In genomic region chr2:28357948-28358667, GRCh38 we compare ENCODE assay signal across 14 cellular contexts. TPM values are rescaled to one million over a fixed set of nuclear protein-coding genes. Genes with fewer than 3 reads are reported as not detected.
A peak's percentile ranks its signal among the peaks of the same experiment; 100 is the strongest.
DNase-seq lines count a peak whose midpoint lies in the region; ATAC-seq and TF ChIP-seq lines count a peak whose summit lies in the region.
"Had no signal": no experiment of that assay in that cellular context is flagged by ENCODE, and none has a peak within 500 bp of the region (broad histone marks: within the 10 kb centered on the region; RNA-seq: fewer than 3 reads in every experiment).

No MANE protein-coding gene starts in this region.

- DNase-seq in T-helper 2 cell treated with Interferon-gamma antibody and Interleukin-4, amounts not matched to agents 5 μg/mL and 100 μg/mL, for 36 hours (ENCODE audit: low spot score) = no peak
- DNase-seq in T-helper 2 cell (no peak), NB4 (ENCODE audit: low read depth) (peak; percentile 85), osteoblast (ENCODE audit: insufficient read length, low spot score, missing footprints) (peak; percentile 80), HAP-1 (ENCODE audit: low spot score in 2 of 2) (no peak), erythroblast (lab: John Stamatoyannopoulos, UW) (no peak)
- DNase-seq in activated naive CD8-positive, alpha-beta T cell treated with anti-CD3 and anti-CD28 coated beads, Interleukin-2, amount 50 U/mL, for 24 hours = no peak
- DNase-seq: 8988T, amniotic stem cell, Calu3, HCEC 1CT, NCI-H226 had no signal

- H3K27me3 ChIP-seq in osteoblast (ENCODE audit: insufficient read depth, low read length) (no peaks in the 10 kb centered on the region), HAP-1 (ENCODE audit: low read depth) (no peaks in the 10 kb centered on the region)
- H3K27me3 ChIP-seq: suprapubic skin had no signal

- H3K4me1 ChIP-seq in osteoblast (ENCODE audit: insufficient read depth, low read length) (peaks cover 44% of the 10 kb centered on the region), HAP-1 (no peaks in the 10 kb centered on the region)

- H3K4me1 Mint-ChIP-seq in T-helper 2 cell treated with Interferon-gamma antibody and Interleukin-4, amounts not matched to agents 5 μg/mL and 100 μg/mL, for 36 hours (ENCODE audit: low read depth) = peaks cover 37% of the 10 kb centered on the region
- H3K4me1 Mint-ChIP-seq in activated naive CD8-positive, alpha-beta T cell treated with anti-CD3 and anti-CD28 coated beads, Interleukin-2, amount 50 U/mL, for 24 hours = peaks cover 67% of the 10 kb centered on the region

- peak overlapping the region; percentile 67 for H3K27ac ChIP-seq in osteoblast (ENCODE audit: low read depth, low read length)
- H3K27ac ChIP-seq: suprapubic skin had no signal

- peak overlapping the region; percentile 26 for H2AFZ ChIP-seq in osteoblast (ENCODE audit: low read length)

- H3K36me3 Mint-ChIP-seq in T-helper 2 cell treated with Interferon-gamma antibody and Interleukin-4, amounts not matched to agents 5 μg/mL and 100 μg/mL, for 36 hours (ENCODE audit: low read depth) = no peaks in the 10 kb centered on the region
- H3K36me3 Mint-ChIP-seq in activated naive CD8-positive, alpha-beta T cell treated with anti-CD3 and anti-CD28 coated beads, Interleukin-2, amount 50 U/mL, for 24 hours (ENCODE audit: low read depth) = peaks cover 5% of the 10 kb centered on the region

- H3K9me3 ChIP-seq in osteoblast (ENCODE audit: low read depth, low read length) = no peaks in the 10 kb centered on the region
- H3K9me3 ChIP-seq in HAP-1 = no peaks in the 10 kb centered on the region
- H3K9me3 ChIP-seq: suprapubic skin had no signal

- no peaks in the 10 kb centered on the region for H3K27me3 Mint-ChIP-seq in T-helper 2 cell treated with Interferon-gamma antibody and Interleukin-4, amounts not matched to agents 5 μg/mL and 100 μg/mL, for 36 hours (ENCODE audit: low read depth)
- peaks cover 2% of the 10 kb centered on the region for H3K27me3 Mint-ChIP-seq in activated naive CD8-positive, alpha-beta T cell treated with anti-CD3 and anti-CD28 coated beads, Interleukin-2, amount 50 U/mL, for 24 hours

- TF ChIP-seq CTCF in NB4 (IDR thresholded peaks at IDR 0.05; ENCODE audit: low read depth, low read length) = no peak
- TF ChIP-seq CTCF in osteoblast (IDR thresholded peaks at IDR 0.05; ENCODE audit: extremely low read depth, low read depth, low read length) = no peak

- H3K4me3 Mint-ChIP-seq in T-helper 2 cell treated with Interferon-gamma antibody and Interleukin-4, amounts not matched to agents 5 μg/mL and 100 μg/mL, for 36 hours = peak overlapping the region; percentile 74
- peak overlapping the region; percentile 70 for H3K4me3 Mint-ChIP-seq in activated naive CD8-positive, alpha-beta T cell treated with anti-CD3 and anti-CD28 coated beads, Interleukin-2, amount 50 U/mL, for 24 hours

- no peaks in the 10 kb centered on the region for H3K79me2 ChIP-seq in osteoblast (ENCODE audit: insufficient read depth, low read length)

- no peaks in the 10 kb centered on the region for H4K20me1 ChIP-seq in osteoblast (ENCODE audit: insufficient read depth, low read length)

- no peak overlapping the region for H3K4me2 ChIP-seq in osteoblast (ENCODE audit: insufficient read depth, low read length)

- peak overlapping the region; percentile 93 for H3K27ac Mint-ChIP-seq in T-helper 2 cell treated with Interferon-gamma antibody and Interleukin-4, amounts not matched to agents 5 μg/mL and 100 μg/mL, for 36 hours
- H3K27ac Mint-ChIP-seq in activated naive CD8-positive, alpha-beta T cell treated with anti-CD3 and anti-CD28 coated beads, Interleukin-2, amount 50 U/mL, for 24 hours = peak overlapping the region; percentile 39

- H3K4me3 ChIP-seq in NB4 (ENCODE audit: low read depth, low read length) = no peak overlapping the region
- no peak overlapping the region for H3K4me3 ChIP-seq in osteoblast (ENCODE audit: insufficient read depth, low read length)
- H3K4me3 ChIP-seq in HAP-1 = no peak overlapping the region
- H3K4me3 ChIP-seq: suprapubic skin had no signal

- no peaks in the 10 kb centered on the region for H3K9me3 Mint-ChIP-seq in T-helper 2 cell treated with Interferon-gamma antibody and Interleukin-4, amounts not matched to agents 5 μg/mL and 100 μg/mL, for 36 hours
- no peaks in the 10 kb centered on the region for H3K9me3 Mint-ChIP-seq in activated naive CD8-positive, alpha-beta T cell treated with anti-CD3 and anti-CD28 coated beads, Interleukin-2, amount 50 U/mL, for 24 hours

- in situ Hi-C loops in HAP-1 (cut with MboI; ENCODE audit: low sequenced_read_pairs) = no loop called here

- no peak for ATAC-seq in activated naive CD8-positive, alpha-beta T cell treated with anti-CD3 and anti-CD28 coated beads, Interleukin-2, amount 50 U/mL, for 24 hours
- no peak for ATAC-seq in HG02763 (IDR thresholded peaks at IDR 0.05; ENCODE audit: unreplicated experiment)

- H3K36me3 ChIP-seq in osteoblast (ENCODE audit: insufficient read depth, low read length) (no peaks in the 10 kb centered on the region), HAP-1 (replicated peaks) (no peaks in the 10 kb centered on the region)
- H3K36me3 ChIP-seq: suprapubic skin had no signal

- no peak for TF ChIP-seq POLR2A in NB4 (IDR thresholded peaks at IDR 0.05; ENCODE audit: extremely low read depth, insufficient read length)
- no peak for TF ChIP-seq POLR2A in erythroblast (IDR thresholded peaks at IDR 0.05; ENCODE audit: low read length)

RNA-seq across cellular contexts. Expression of gene FOSL2, which starts 34.5 kb away (rescaled TPM):
- total RNA-seq in osteoblast = 64.5 and 86.9 TPM in 2 replicates

Comparison
In these comparisons a context has a peak if more than half of its experiments do, and no peak if none do; other contexts are left out.
1. DNase-seq: peak in NB4 (single experiment) and osteoblast (single experiment); none in T-helper 2 cell treated with Interferon-gamma antibody and Interleukin-4, amounts not matched to agents 5 μg/mL and 100 μg/mL, for 36 hours (single experiment), T-helper 2 cell (0 of 5), activated naive CD8-positive, alpha-beta T cell treated with anti-CD3 and anti-CD28 coated beads, Interleukin-2, amount 50 U/mL, for 24 hours (single experiment), HAP-1 (0 of 2) and erythroblast (0 of 2).